20 cellular contexts compared by ENCODE assay signal in the genomic region with DNA sequence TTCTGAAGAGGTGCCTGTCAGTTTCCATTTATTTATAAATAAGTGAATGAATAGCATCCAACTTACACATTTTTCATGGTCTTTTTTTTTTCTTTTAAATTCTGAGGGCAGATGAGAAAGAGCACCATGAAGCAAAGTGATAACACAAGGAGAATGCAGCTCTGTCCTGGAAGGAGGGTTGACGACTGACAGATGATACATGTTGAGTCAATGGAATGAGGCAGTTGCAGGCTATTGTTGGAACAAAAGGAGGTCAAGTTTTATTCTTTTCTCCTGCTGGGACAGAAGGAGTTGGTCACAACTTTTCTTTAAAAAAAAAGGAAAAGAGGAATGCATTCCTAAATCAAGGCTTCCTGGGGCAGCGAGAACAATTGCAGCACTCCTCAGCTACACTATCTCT.
"Had no signal": no experiment of that assay in that cellular context is flagged by ENCODE, and none has a peak within 500 bp of the region (broad histone marks: within the 10 kb centered on the region; RNA-seq: fewer than 3 reads in every experiment).

No MANE protein-coding gene starts in this region.

- ATAC-seq: activated CD8-positive, alpha-beta T cell treated with anti-CD3 and anti-CD28 coated beads, Interleukin-2, amount 10 ng/mL, durations not matched to agents 7 days and 5 days; activated T-cell treated with anti-CD3 and anti-CD28 coated beads, Interleukin-2, amount 50 U/mL, for 72 hours; effector memory CD8-positive, alpha-beta T cell; left lobe of liver; naive thymus-derived CD8-positive, alpha-beta T cell had no signal

- DNase-seq: activated B cell treated with CpG ODN at 0.5 μM for 24 hours; activated CD4-positive, alpha-beta T cell treated with anti-CD3 and anti-CD28 coated beads for 48 hours; activated CD8-positive, alpha-beta memory T cell treated with anti-CD3 and anti-CD28 coated beads, Interleukin-2, amount 50 U/mL, for 4 hours; activated CD8-positive, alpha-beta T cell treated with anti-CD3 and anti-CD28 coated beads, Interleukin-2, amount 10 ng/mL, durations not matched to agents 7 days and 5 days; activated gamma-delta T cell; activated naive CD8-positive, alpha-beta T cell treated with anti-CD3 and anti-CD28 coated beads for 36 hours; activated T-cell treated with anti-CD3 and anti-CD28 coated beads, Interleukin-2, amount 50 U/mL, for 72 hours; anterior cingulate cortex; dermis blood vessel endothelial cell; effector memory CD8-positive, alpha-beta T cell; naive thymus-derived CD8-positive, alpha-beta T cell; posterior cingulate gyrus; stimulated activated CD4-positive, alpha-beta T cell treated with anti-CD3 and anti-CD28 coated beads, Interleukin-4, amount 100 ng/mL, for 24 hours; stimulated activated naive CD4-positive, alpha-beta T cell treated with Interleukin-2 at 50 U/mL for 16 hours; T1000 had no signal

- H3K27ac Mint-ChIP-seq: activated B cell treated with CpG ODN at 0.5 μM for 24 hours; activated CD8-positive, alpha-beta T cell treated with anti-CD3 and anti-CD28 coated beads, Interleukin-2, amount 10 ng/mL, durations not matched to agents 7 days and 5 days; activated naive CD8-positive, alpha-beta T cell treated with anti-CD3 and anti-CD28 coated beads for 36 hours; activated T-cell treated with anti-CD3 and anti-CD28 coated beads, Interleukin-2, amount 50 U/mL, for 72 hours; effector memory CD8-positive, alpha-beta T cell had no signal

- H3K9me3 Mint-ChIP-seq: activated B cell treated with CpG ODN at 0.5 μM for 24 hours; effector memory CD8-positive, alpha-beta T cell had no signal

- H3K27me3 Mint-ChIP-seq: activated B cell treated with CpG ODN at 0.5 μM for 24 hours; activated naive CD8-positive, alpha-beta T cell treated with anti-CD3 and anti-CD28 coated beads for 36 hours; effector memory CD8-positive, alpha-beta T cell; naive thymus-derived CD8-positive, alpha-beta T cell had no signal

- H3K4me1 Mint-ChIP-seq: activated naive CD8-positive, alpha-beta T cell treated with anti-CD3 and anti-CD28 coated beads for 36 hours had no signal

- FAIRE-seq: keratinocyte had no signal

- H3K4me3 Mint-ChIP-seq: activated B cell treated with CpG ODN at 0.5 μM for 24 hours; activated CD8-positive, alpha-beta T cell treated with anti-CD3 and anti-CD28 coated beads, Interleukin-2, amount 10 ng/mL, durations not matched to agents 7 days and 5 days; activated naive CD8-positive, alpha-beta T cell treated with anti-CD3 and anti-CD28 coated beads for 36 hours; activated T-cell treated with anti-CD3 and anti-CD28 coated beads, Interleukin-2, amount 50 U/mL, for 72 hours; effector memory CD8-positive, alpha-beta T cell; naive thymus-derived CD8-positive, alpha-beta T cell had no signal

- H3K27ac ChIP-seq: SK-N-MC, skin epidermis, tibial nerve had no signal

- H3K36me3 ChIP-seq: tibial nerve had no signal

- H3K4me3 ChIP-seq: SK-N-MC, skin epidermis, tibial nerve had no signal

- H3K4me1 ChIP-seq: tibial nerve had no signal

- H3K27me3 ChIP-seq: tibial nerve had no signal

- H3K9me3 ChIP-seq: tibial nerve had no signal
